In the genomic region with DNA sequence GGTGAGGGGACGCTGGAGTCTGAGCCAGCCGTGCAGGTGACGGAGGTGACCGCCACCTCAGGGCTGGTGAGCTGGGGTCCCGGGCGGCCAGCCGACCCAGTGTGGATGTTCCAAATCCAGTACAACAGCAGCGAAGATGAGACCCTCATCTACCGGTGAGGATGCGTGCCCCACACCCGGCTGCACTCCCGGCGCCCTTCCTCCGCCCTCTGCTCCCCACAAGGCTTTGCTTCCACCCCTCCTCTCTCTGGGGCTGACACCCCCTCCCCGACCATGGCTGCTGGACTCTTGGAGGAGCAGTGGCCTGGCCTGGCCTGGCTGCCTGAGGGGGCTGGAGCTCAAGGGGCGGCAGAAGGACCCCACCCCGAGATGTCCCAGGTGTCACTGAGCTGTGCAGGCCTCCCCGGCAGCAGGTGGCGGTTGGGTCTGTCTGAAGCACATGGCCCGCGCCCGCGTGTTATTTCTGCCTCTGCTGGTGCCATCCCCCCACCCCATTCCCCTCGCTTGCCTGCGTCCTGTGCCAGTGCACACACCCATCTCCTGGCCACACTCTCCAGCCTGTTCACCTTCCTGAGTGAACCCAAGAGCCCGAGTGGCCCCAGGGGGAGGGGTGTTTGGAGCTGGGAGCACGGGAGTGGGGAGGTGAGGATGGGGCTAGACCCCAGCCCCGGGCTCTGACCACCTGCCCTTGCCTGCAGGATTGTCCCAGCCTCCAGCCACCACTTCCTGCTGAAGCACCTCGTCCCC, we compare ENCODE assay signal across 25 cellular contexts. TPM values are rescaled to one million over a fixed set of nuclear protein-coding genes. Genes with fewer than 3 reads are reported as not detected.
DNase-seq lines count a peak whose midpoint lies in the region; ATAC-seq, FAIRE-seq and TF ChIP-seq lines count a peak whose summit lies in the region.
"Had no signal": no experiment of that assay in that cellular context is flagged by ENCODE, and none has a peak within 500 bp of the region (broad histone marks: within the 10 kb centered on the region; RNA-seq: fewer than 3 reads in every experiment).

No MANE protein-coding gene starts in this region.

- H3K9me3 ChIP-seq in A549, result no peaks in the 10 kb centered on the region
- H3K9me3 ChIP-seq in DOHH2 (ENCODE audit: control insufficient read depth, insufficient read depth, low read length), result no peaks in the 10 kb centered on the region
- H3K9me3 ChIP-seq in mucosa of descending colon, result no peaks in the 10 kb centered on the region
- H3K9me3 ChIP-seq: ascending aorta, gastroesophageal sphincter, prostate gland, SK-N-SH, suprapubic skin had no signal

- peak overlapping the region; percentile 52 for H3K4me3 Mint-ChIP-seq in activated B cell treated with CpG ODN at 0.5 μM for 24 hours

- peak overlapping the region; percentile 30 to 79; a peak in 5 of 6 replicates for H3K27ac ChIP-seq in A549
- no peak overlapping the region for H3K27ac ChIP-seq in DOHH2 (ENCODE audit: low read depth, low read length)
- H3K27ac ChIP-seq: ascending aorta, gastroesophageal sphincter, neural progenitor cell, prostate gland, skin epidermis, suprapubic skin had no signal

- POLR2A ChIA-PET in A549 (lab: Yijun Ruan, JAX) (no interaction called here), activated B cell treated with CpG ODN at 0.5 μM for 24 hours (lab: Charles Lee) (no interaction called here)

- no peak overlapping the region for H3K27ac Mint-ChIP-seq in activated B cell treated with CpG ODN at 0.5 μM for 24 hours
- H3K27ac Mint-ChIP-seq: activated naive CD4-positive, alpha-beta T cell treated with anti-CD3 and anti-CD28 coated beads, Interleukin-2, amount 50 U/mL, for 72 hours; neural progenitor cell; stimulated activated effector memory CD8-positive, alpha-beta T cell treated with anti-CD3 and anti-CD28 coated beads, Interleukin-12 subunit alpha, Interleukin-12 subunit beta, amount 100 ng/mL, for 72 hours had no signal

- DNase-seq in A549 (ENCODE audit: low read depth in 1 of 2, low spot score in 1 of 2), result no peak
- no peak for DNase-seq in activated B cell treated with CpG ODN at 0.5 μM for 24 hours
- peak in 2 of 3 donors; percentile 46 to 54 for DNase-seq in mucosa of descending colon
- DNase-seq in NCI-H2107 treated with DMSO at 0.1 percent for 48 hours (lab: John Stamatoyannopoulos, UW; ENCODE audit: unreplicated experiment), result no peak
- DNase-seq in CD1c-positive myeloid dendritic cell (ENCODE audit: extremely low spot score), result no peak
- no peak for DNase-seq in putamen (ENCODE audit: low spot score)
- DNase-seq: activated CD4-positive, alpha-beta T cell treated with anti-CD3 and anti-CD28 coated beads, Interleukin-2, amount 10 ng/mL, durations not matched to agents 7 days and 5 days; C1 segment of cervical spinal cord; central memory CD4-positive, alpha-beta T cell; hypothalamus; NCI-H1694 treated with DMSO at 0.1 percent for 48 hours; NCI-H2171 treated with DMSO at 0.1 percent for 48 hours; NCI-H69; SK-N-SH; stimulated activated CD4-positive, alpha-beta T cell treated with anti-CD3 and anti-CD28 coated beads, Interleukin-2, amount 100 ng/mL, for 48 hours had no signal

- H3K27me3 Mint-ChIP-seq in activated B cell treated with CpG ODN at 0.5 μM for 24 hours, result no peaks in the 10 kb centered on the region
- H3K27me3 Mint-ChIP-seq: activated CD4-positive, alpha-beta T cell treated with anti-CD3 and anti-CD28 coated beads, Interleukin-2, amount 10 ng/mL, durations not matched to agents 7 days and 5 days had no signal

- peaks cover 15% of the 10 kb centered on the region for H3K36me3 ChIP-seq in DOHH2 (ENCODE audit: control insufficient read depth, low read length)
- H3K36me3 ChIP-seq in mucosa of descending colon (ENCODE audit: low read depth), result no peaks in the 10 kb centered on the region
- H3K36me3 ChIP-seq: ascending aorta, neural progenitor cell, prostate gland had no signal

- CTCF ChIA-PET in A549 (lab: Yijun Ruan, JAX), result interaction anchor here (0.6 to 2.9 kb wide), 3 partner anchors 11 to 195 kb away, joined by 3 to 17 read pairs (median 8); partner anchors contain the start of gene C11orf86
- CTCF ChIA-PET in activated B cell treated with CpG ODN at 0.5 μM for 24 hours (lab: Charles Lee), result no interaction called here

- H3K4me1 ChIP-seq in A549 (peaks cover 34% of the 10 kb centered on the region), DOHH2 (ENCODE audit: control insufficient read depth, low read length) (peaks cover 19% of the 10 kb centered on the region), mucosa of descending colon (ENCODE audit: low read depth) (peaks cover 9% of the 10 kb centered on the region)
- H3K4me1 ChIP-seq: prostate gland had no signal

- H3F3A ChIP-seq in DOHH2 (ENCODE audit: control insufficient read depth, insufficient read depth), result no peaks in the 10 kb centered on the region

- no peaks in the 10 kb centered on the region for H3K9me3 Mint-ChIP-seq in activated B cell treated with CpG ODN at 0.5 μM for 24 hours
- H3K9me3 Mint-ChIP-seq: activated CD4-positive, alpha-beta T cell treated with anti-CD3 and anti-CD28 coated beads, Interleukin-2, amount 10 ng/mL, durations not matched to agents 7 days and 5 days; activated naive CD4-positive, alpha-beta T cell treated with anti-CD3 and anti-CD28 coated beads, Interleukin-2, amount 50 U/mL, for 72 hours; neural progenitor cell; stimulated activated effector memory CD8-positive, alpha-beta T cell treated with anti-CD3 and anti-CD28 coated beads, Interleukin-12 subunit alpha, Interleukin-12 subunit beta, amount 100 ng/mL, for 72 hours had no signal

- peak overlapping the region; percentile 38 for H3K4me2 ChIP-seq in A549
- H3K4me2 ChIP-seq in DOHH2 (ENCODE audit: low read length), result peak overlapping the region; percentile 14; the same call in 1 of the 2 replicates
- H3K4me2 ChIP-seq: neural progenitor cell, SK-N-SH had no signal

- TF ChIP-seq RAD21 in A549 (conservative IDR thresholded peaks at IDR 0.05 in 1 of 2, IDR thresholded peaks at IDR 0.05 in 1 of 2), result no peak

- intact Hi-C loops in activated B cell treated with CpG ODN at 0.5 μM for 24 hours (cut with micrococcal nuclease), result no loop called here
- intact Hi-C loops in mucosa of descending colon (cut with DNase I, micrococcal nuclease), result no loop called here

- H3K4me3 ChIP-seq in A549 (no peak overlapping the region), DOHH2 (ENCODE audit: low read length) (no peak overlapping the region), mucosa of descending colon (no peak overlapping the region)
- H3K4me3 ChIP-seq: ascending aorta, gastroesophageal sphincter, neural progenitor cell, prostate gland, skin epidermis, suprapubic skin had no signal

- peaks cover 23% of the 10 kb centered on the region for H3K79me2 ChIP-seq in DOHH2 (ENCODE audit: control insufficient read depth, low read length)

- no peaks in the 10 kb centered on the region for H4K20me1 ChIP-seq in DOHH2 (ENCODE audit: control insufficient read depth, insufficient read depth, low read depth, low read length)

- ATAC-seq in A549 (no peak), activated B cell treated with CpG ODN at 0.5 μM for 24 hours (ENCODE audit: low read depth) (no peak), mucosa of descending colon (no peak)
- ATAC-seq: activated naive CD4-positive, alpha-beta T cell treated with anti-CD3 and anti-CD28 coated beads, Interleukin-2, amount 50 U/mL, for 72 hours; gastroesophageal sphincter; HCT116; stimulated activated effector memory CD8-positive, alpha-beta T cell treated with anti-CD3 and anti-CD28 coated beads, Interleukin-12 subunit alpha, Interleukin-12 subunit beta, amount 100 ng/mL, for 72 hours had no signal

- no peaks in the 10 kb centered on the region for H3K36me3 Mint-ChIP-seq in activated B cell treated with CpG ODN at 0.5 μM for 24 hours (ENCODE audit: low read depth)
- H3K36me3 Mint-ChIP-seq: activated naive CD4-positive, alpha-beta T cell treated with anti-CD3 and anti-CD28 coated beads, Interleukin-2, amount 50 U/mL, for 72 hours; neural progenitor cell had no signal

- no peaks in the 10 kb centered on the region for H3K9me2 ChIP-seq in DOHH2 (replicated peaks; ENCODE audit: control insufficient read depth, low read length)
- H3K9me2 ChIP-seq: SK-N-SH had no signal

- H3K27me3 ChIP-seq in DOHH2 (ENCODE audit: control insufficient read depth, low read length), result no peaks in the 10 kb centered on the region
- H3K27me3 ChIP-seq: ascending aorta, gastroesophageal sphincter, neural progenitor cell, suprapubic skin had no signal

- TF ChIP-seq CTCF in A549 (IDR thresholded peaks at IDR 0.05) (no peak), DOHH2 (IDR thresholded peaks at IDR 0.05; ENCODE audit: low read depth, low read length, poor library complexity, severe bottlenecking) (no peak), activated B cell treated with CpG ODN at 0.5 μM for 24 hours (IDR thresholded peaks at IDR 0.05) (no peak), mucosa of descending colon (IDR thresholded peaks at IDR 0.05) (no peak)

- 80% methylated on average over 24 of the region's 29 CpGs for WGBS in A549 (ENCODE audit: missing lambda C conversion rate)

- no peak for TF ChIP-seq POLR2A in A549 (IDR thresholded peaks at IDR 0.05; ENCODE audit: low read length)

- FAIRE-seq in A549 (lab: Jason Lieb, UNC), result no peak

- TF ChIP-seq EP300 in A549 (IDR thresholded peaks at IDR 0.05), result no peak

- H3K4me1 Mint-ChIP-seq in activated B cell treated with CpG ODN at 0.5 μM for 24 hours, result peaks cover 7% of the 10 kb centered on the region
- H3K4me1 Mint-ChIP-seq: stimulated activated effector memory CD8-positive, alpha-beta T cell treated with anti-CD3 and anti-CD28 coated beads, Interleukin-12 subunit alpha, Interleukin-12 subunit beta, amount 100 ng/mL, for 72 hours had no signal

TF ChIP-seq in A549, 52 proteins besides CTCF, POLR2A, EP300 and RAD21 (continues in another document):
- TF ChIP-seq PHF8 (IDR thresholded peaks at IDR 0.05; ENCODE audit: borderline replicate concordance, low read depth), result no peak

RNA-seq across cellular contexts. Expression of gene LRFN4, which starts 2.2 kb away (rescaled TPM):
- polyA plus RNA-seq in A549 (2011; rRNA removed), result 7.9 and 8.8 TPM in 2 replicates
- 33.9 and 65.3 TPM in 2 replicates for polyA plus RNA-seq in A549 (2012; cell fraction: cytosol; rRNA removed)
- polyA plus RNA-seq in A549 (2012; cell fraction: nucleus; rRNA removed), result 114 and 175 TPM in 2 replicates
- 33.9 to 50.0 TPM (median 44.7 TPM) in 3 replicates for polyA plus RNA-seq in A549 (2017; fragmentation: RNase III; extraction: RNeasy Plus Mini Kit Qiagen cat#74134 plus additional on column Dnase treatment)
- 4.7 and 6.6 TPM in 2 replicates for polyA minus RNA-seq in A549 (2011; rRNA and poly(A)+ RNA removed)
- 3.4 and 3.8 TPM in 2 replicates for total RNA-seq in activated B cell treated with CpG ODN at 0.5 μM for 24 hours
- total RNA-seq in mucosa of descending colon, result 10 to 100 TPM; 20.3 to 29.1 (median 27.8) TPM

RNA-seq across cellular contexts. Expression of gene RCE1, which starts 15.9 kb away (rescaled TPM):
- polyA plus RNA-seq in A549 (2011; rRNA removed) (20.3 and 22.1 TPM in 2 replicates), A549 (2017; fragmentation: RNase III; extraction: RNeasy Plus Mini Kit Qiagen cat#74134 plus additional on column Dnase treatment) (21.3 to 23.3 TPM (median 22.5 TPM) in 3 replicates)
- polyA plus RNA-seq in A549 (2012; cell fraction: cytosol; rRNA removed), result 49.2 and 69.1 TPM in 2 replicates
- polyA plus RNA-seq in A549 (2012; cell fraction: nucleus; rRNA removed), result 128 and 157 TPM in 2 replicates
- 19.6 and 26.8 TPM in 2 replicates for polyA minus RNA-seq in A549 (2011; rRNA and poly(A)+ RNA removed)
- total RNA-seq in activated B cell treated with CpG ODN at 0.5 μM for 24 hours (20.1 and 21.4 TPM in 2 replicates), mucosa of descending colon (10 to 100 TPM; 24.9 to 27.2 (median 27.2) TPM)

Comparison
In these comparisons a context has a peak if more than half of its experiments do, and no peak if none do; other contexts are left out.
1. DNase-seq: peak in mucosa of descending colon (2 of 3); none in A549 (0 of 2), activated B cell treated with CpG ODN at 0.5 μM for 24 hours (single experiment), NCI-H2107 treated with DMSO at 0.1 percent for 48 hours (single experiment), CD1c-positive myeloid dendritic cell (single experiment) and putamen (single experiment).